ENCODE assay signal across 14 cellular contexts in genomic region chr9:133727277-133727875, GRCh38. TPM values are rescaled to one million over a fixed set of nuclear protein-coding genes. Genes with fewer than 3 reads are reported as not detected.
DNase-seq lines count a peak whose midpoint lies in the region; ATAC-seq and TF ChIP-seq lines count a peak whose summit lies in the region.
"Had no signal": no experiment of that assay in that cellular context is flagged by ENCODE, and none has a peak within 500 bp of the region (broad histone marks: within the 10 kb centered on the region; RNA-seq: fewer than 3 reads in every experiment).

No MANE protein-coding gene starts in this region.

- H3K23ac ChIP-seq in mesenchymal stem cell (ENCODE audit: low read length in 2 of 2) = no peak overlapping the region

- H2BK12ac ChIP-seq in mesenchymal stem cell (ENCODE audit: low read length in 2 of 2) = no peak overlapping the region

- no peak overlapping the region for H2BK15ac ChIP-seq in mesenchymal stem cell (ENCODE audit: low read depth, poor library complexity, severe bottlenecking)

- peak overlapping the region; percentile 53 for H4K91ac ChIP-seq in mesenchymal stem cell (ENCODE audit: low read length)

- CTCF ChIA-PET in activated CD4-positive, alpha-beta memory T cell treated with anti-CD3 and anti-CD28 coated beads for 36 hours (lab: Charles Lee) = interaction anchor here (0.8 to 2.0 kb wide), 10 partner anchors 9 to 266 kb away, joined by 3 to 15 read pairs (median 4); no protein-coding TSS in a partner anchor

- H3K4me3 Mint-ChIP-seq in activated CD4-positive, alpha-beta memory T cell treated with anti-CD3 and anti-CD28 coated beads for 36 hours = no peak overlapping the region

- no peaks in the 10 kb centered on the region for H3K4me1 ChIP-seq in mesenchymal stem cell (ENCODE audit: control insufficient read depth, insufficient read depth, low read depth, low read length)
- H3K4me1 ChIP-seq: psoas muscle, stomach had no signal

- H2BK5ac ChIP-seq in mesenchymal stem cell (ENCODE audit: low read depth, low read length, poor library complexity, severe bottlenecking) = no peak overlapping the region

- intact Hi-C loops in activated CD4-positive, alpha-beta memory T cell treated with anti-CD3 and anti-CD28 coated beads for 36 hours (cut with micrococcal nuclease) = no loop called here

- H3K4ac ChIP-seq in mesenchymal stem cell (ENCODE audit: low read depth in 1 of 2, low read length in 2 of 2) = no peak overlapping the region

- no peaks in the 10 kb centered on the region for H3K9me3 ChIP-seq in mesenchymal stem cell (ENCODE audit: control insufficient read depth, low read length)
- H3K9me3 ChIP-seq: psoas muscle, stomach had no signal

- H3K27me3 ChIP-seq in mesenchymal stem cell (ENCODE audit: control insufficient read depth in 1 of 2, insufficient read depth in 1 of 2, low read length in 2 of 2) = peaks cover 40% of the 10 kb centered on the region in 2 experiments

- no peak overlapping the region for H3K27ac ChIP-seq in mesenchymal stem cell (ENCODE audit: low read length, poor library complexity, severe bottlenecking)
- H3K27ac ChIP-seq: C4-2B, psoas muscle, stomach had no signal

- H3K27ac Mint-ChIP-seq in activated CD4-positive, alpha-beta memory T cell treated with anti-CD3 and anti-CD28 coated beads for 36 hours = no peak overlapping the region

- H2AFZ ChIP-seq in mesenchymal stem cell (ENCODE audit: low read depth, low read length) = no peak overlapping the region

- 70% methylated on average over 10 of the region's 10 CpGs for WGBS in mesenchymal stem cell

- no peaks in the 10 kb centered on the region for H3K9me3 Mint-ChIP-seq in activated CD4-positive, alpha-beta memory T cell treated with anti-CD3 and anti-CD28 coated beads for 36 hours

- H3K36me3 Mint-ChIP-seq in activated CD4-positive, alpha-beta memory T cell treated with anti-CD3 and anti-CD28 coated beads for 36 hours = no peaks in the 10 kb centered on the region

- H3K18ac ChIP-seq in mesenchymal stem cell (ENCODE audit: low read depth in 1 of 2, low read length in 2 of 2) = no peak overlapping the region

- H4K8ac ChIP-seq in mesenchymal stem cell (ENCODE audit: low read length) = no peak overlapping the region

- no peak overlapping the region for H2AK5ac ChIP-seq in mesenchymal stem cell (ENCODE audit: low read length, severe bottlenecking)

- POLR2A ChIA-PET in activated CD4-positive, alpha-beta memory T cell treated with anti-CD3 and anti-CD28 coated beads for 36 hours (lab: Charles Lee) = no interaction called here

- H3K4me3 ChIP-seq in mesenchymal stem cell (ENCODE audit: insufficient read depth in 1 of 2, low read depth in 1 of 2, low read length in 2 of 2) = no peak overlapping the region
- H3K4me3 ChIP-seq: psoas muscle, stomach had no signal

- H3K4me2 ChIP-seq in mesenchymal stem cell (ENCODE audit: low read length, poor library complexity, severe bottlenecking) = no peak overlapping the region

- H3K27me3 Mint-ChIP-seq in activated CD4-positive, alpha-beta memory T cell treated with anti-CD3 and anti-CD28 coated beads for 36 hours = peaks cover 8% of the 10 kb centered on the region

- peak; percentile 1 for DNase-seq in Ammon's horn (ENCODE audit: low spot score)
- DNase-seq in GM10266 (ENCODE audit: extremely low spot score) = no peak
- DNase-seq in activated CD4-positive, alpha-beta memory T cell treated with anti-CD3 and anti-CD28 coated beads for 36 hours = peak; percentile 12
- no peak for DNase-seq in mesenchymal stem cell
- no peak for DNase-seq in amygdala (lab: John Stamatoyannopoulos, UW)
- no peak for DNase-seq in NCI-H1694 (lab: John Stamatoyannopoulos, UW)
- no peak for DNase-seq in UCSD-AML1 (lab: John Stamatoyannopoulos, UW; ENCODE audit: unreplicated experiment)
- DNase-seq: hypothalamus; NCI-H226; stimulated activated CD4-positive, alpha-beta T cell treated with anti-CD3 and anti-CD28 coated beads, Interleukin-2, amount 100 ng/mL, for 48 hours had no signal

- no peak overlapping the region for H2BK120ac ChIP-seq in mesenchymal stem cell (ENCODE audit: low read depth, low read length)

- TF ChIP-seq CTCF in GM10266 (IDR thresholded peaks at IDR 0.05; ENCODE audit: control insufficient read depth, insufficient read depth, low read depth, missing control alignments) = peak; percentile 22

- H3K14ac ChIP-seq in mesenchymal stem cell (ENCODE audit: low read length in 2 of 2) = no peak overlapping the region

- H3K36me3 ChIP-seq in mesenchymal stem cell (ENCODE audit: control insufficient read depth in 1 of 2, insufficient read depth in 2 of 2, low read depth in 1 of 2, low read length in 2 of 2) = no peaks in the 10 kb centered on the region
- H3K36me3 ChIP-seq: stomach had no signal

- H3K9ac ChIP-seq in mesenchymal stem cell (ENCODE audit: low read length) = no peak overlapping the region

- H3K4me1 Mint-ChIP-seq in activated CD4-positive, alpha-beta memory T cell treated with anti-CD3 and anti-CD28 coated beads for 36 hours (ENCODE audit: low read depth) = peaks cover 6% of the 10 kb centered on the region

- H3K79me1 ChIP-seq in mesenchymal stem cell (replicated peaks; ENCODE audit: low read length, poor library complexity, severe bottlenecking) = no peaks in the 10 kb centered on the region

- ATAC-seq in HG03097 (IDR thresholded peaks at IDR 0.05; ENCODE audit: low FRiP score, unreplicated experiment) = no peak
- ATAC-seq: psoas muscle had no signal

RNA-seq across cellular contexts. Expression of gene SARDH, which starts 10.8 kb away (rescaled TPM):
- total RNA-seq in activated CD4-positive, alpha-beta memory T cell treated with anti-CD3 and anti-CD28 coated beads for 36 hours = 1 to 10 TPM; 6.5 to 6.6 TPM
- 6.4 TPM for polyA plus RNA-seq in mesenchymal stem cell (2013, experiment 1 of 2)
- polyA plus RNA-seq in mesenchymal stem cell (2013, experiment 2 of 2) = 6.1 TPM

Comparison
In these comparisons a context has a peak if more than half of its experiments do, and no peak if none do; other contexts are left out.
1. DNase-seq: peak in Ammon's horn (single experiment) and activated CD4-positive, alpha-beta memory T cell treated with anti-CD3 and anti-CD28 coated beads for 36 hours (single experiment); none in GM10266 (single experiment), mesenchymal stem cell (single experiment), amygdala (0 of 56), NCI-H1694 (single experiment) and UCSD-AML1 (single experiment).